Comparison of ENCODE assay signal across 22 cellular contexts in the genomic region with DNA sequence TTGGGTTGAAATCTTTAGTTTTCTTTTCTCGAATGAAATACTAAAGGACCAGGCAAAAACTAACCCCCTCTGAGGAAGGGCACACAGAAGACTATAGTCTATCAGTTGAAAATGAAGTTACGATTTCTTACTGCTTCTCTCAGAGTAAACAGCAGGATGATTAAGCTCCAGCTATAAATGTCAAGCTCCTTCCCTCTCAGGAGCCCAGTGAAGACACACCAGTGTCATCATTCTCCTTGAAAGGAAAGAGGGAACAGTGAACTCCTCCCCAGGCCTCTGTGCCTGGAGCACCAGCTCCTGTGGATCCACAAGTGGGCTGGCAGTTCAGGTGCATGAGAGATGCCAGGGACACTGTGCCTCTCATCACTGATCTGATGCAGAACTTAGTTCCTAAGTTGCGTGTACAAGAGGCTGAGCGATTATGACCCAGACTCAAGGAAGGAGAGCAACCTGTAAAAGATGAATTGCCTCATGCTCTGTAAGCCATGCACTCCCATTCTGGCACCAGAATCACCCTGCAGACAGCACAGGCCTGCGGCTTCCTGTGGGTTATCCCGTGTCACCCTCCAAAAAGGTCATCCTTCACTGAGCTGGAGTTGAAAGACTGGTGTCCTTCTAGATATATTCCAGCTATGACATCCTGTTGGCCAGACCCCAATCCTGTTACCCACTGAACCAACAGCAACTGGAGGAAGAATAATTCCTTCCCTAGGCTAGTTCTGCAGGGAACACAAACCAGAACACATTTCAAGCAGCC.
"Had no signal": no experiment of that assay in that cellular context is flagged by ENCODE, and none has a peak within 500 bp of the region (broad histone marks: within the 10 kb centered on the region; RNA-seq: fewer than 3 reads in every experiment).

No MANE protein-coding gene starts in this region.

- H2AFZ ChIP-seq: hepatocyte had no signal

- H3K27ac Mint-ChIP-seq: activated CD4-positive, alpha-beta T cell treated with anti-CD3 and anti-CD28 coated beads, Interleukin-2, amount 10 ng/mL, durations not matched to agents 24 days and 14 days; activated CD8-positive, alpha-beta T cell treated with anti-CD3 and anti-CD28 coated beads for 36 hours; activated naive CD4-positive, alpha-beta T cell treated with anti-CD3 and anti-CD28 coated beads for 36 hours; activated naive CD8-positive, alpha-beta T cell treated with anti-CD3 and anti-CD28 coated beads, Interleukin-2, amount 50 U/mL, for 24 hours; activated T-cell treated with anti-CD3 and anti-CD28 coated beads, Interleukin-2, amount 50 U/mL, for 24 hours; natural killer cell treated with Interleukin-12 subunit alpha and Interleukin-12 subunit beta and Interleukin-15 and Interleukin-18, amount 100 ng/mL, for 72 hours had no signal

- H3K27ac ChIP-seq: brain microvascular endothelial cell, coronary artery, hepatocyte had no signal

- H3K36me3 Mint-ChIP-seq: natural killer cell treated with Interleukin-12 subunit alpha and Interleukin-12 subunit beta and Interleukin-15 and Interleukin-18, amount 100 ng/mL, for 72 hours had no signal

- H3K9me3 Mint-ChIP-seq: activated CD4-positive, alpha-beta T cell treated with anti-CD3 and anti-CD28 coated beads, Interleukin-2, amount 10 ng/mL, durations not matched to agents 24 days and 14 days; activated CD8-positive, alpha-beta T cell treated with anti-CD3 and anti-CD28 coated beads for 36 hours; activated naive CD4-positive, alpha-beta T cell treated with anti-CD3 and anti-CD28 coated beads for 36 hours; activated naive CD8-positive, alpha-beta T cell treated with anti-CD3 and anti-CD28 coated beads, Interleukin-2, amount 50 U/mL, for 24 hours; activated T-cell treated with anti-CD3 and anti-CD28 coated beads, Interleukin-2, amount 50 U/mL, for 24 hours had no signal

- H3K4me3 Mint-ChIP-seq: activated CD4-positive, alpha-beta T cell treated with anti-CD3 and anti-CD28 coated beads, Interleukin-2, amount 10 ng/mL, durations not matched to agents 24 days and 14 days; activated CD8-positive, alpha-beta T cell treated with anti-CD3 and anti-CD28 coated beads for 36 hours; activated naive CD4-positive, alpha-beta T cell treated with anti-CD3 and anti-CD28 coated beads for 36 hours; activated naive CD8-positive, alpha-beta T cell treated with anti-CD3 and anti-CD28 coated beads, Interleukin-2, amount 50 U/mL, for 24 hours; activated T-cell treated with anti-CD3 and anti-CD28 coated beads, Interleukin-2, amount 50 U/mL, for 24 hours; central memory CD8-positive, alpha-beta T cell; natural killer cell treated with Interleukin-12 subunit alpha and Interleukin-12 subunit beta and Interleukin-15 and Interleukin-18, amount 100 ng/mL, for 72 hours had no signal

- H3K79me2 ChIP-seq: hepatocyte had no signal

- H3K27me3 ChIP-seq: brain microvascular endothelial cell, hepatocyte had no signal

- H3K36me3 ChIP-seq: brain microvascular endothelial cell had no signal

- H3K4me3 ChIP-seq: coronary artery, hepatocyte had no signal

- H3K4me1 Mint-ChIP-seq: activated CD4-positive, alpha-beta T cell treated with anti-CD3 and anti-CD28 coated beads, Interleukin-2, amount 10 ng/mL, durations not matched to agents 24 days and 14 days; activated naive CD8-positive, alpha-beta T cell treated with anti-CD3 and anti-CD28 coated beads, Interleukin-2, amount 50 U/mL, for 24 hours; central memory CD8-positive, alpha-beta T cell had no signal

- H3K27me3 Mint-ChIP-seq: activated CD4-positive, alpha-beta T cell treated with anti-CD3 and anti-CD28 coated beads, Interleukin-2, amount 10 ng/mL, durations not matched to agents 24 days and 14 days; activated CD8-positive, alpha-beta T cell treated with anti-CD3 and anti-CD28 coated beads for 36 hours; activated naive CD8-positive, alpha-beta T cell treated with anti-CD3 and anti-CD28 coated beads, Interleukin-2, amount 50 U/mL, for 24 hours; activated T-cell treated with anti-CD3 and anti-CD28 coated beads, Interleukin-2, amount 50 U/mL, for 24 hours; central memory CD8-positive, alpha-beta T cell; natural killer cell treated with Interleukin-12 subunit alpha and Interleukin-12 subunit beta and Interleukin-15 and Interleukin-18, amount 100 ng/mL, for 72 hours had no signal

- H3K4me2 ChIP-seq: hepatocyte had no signal

- DNase-seq: activated CD4-positive, alpha-beta T cell treated with anti-CD3 and anti-CD28 coated beads, Interleukin-2, amount 10 ng/mL, durations not matched to agents 24 days and 14 days; activated CD8-positive, alpha-beta T cell treated with anti-CD3 and anti-CD28 coated beads for 36 hours; activated naive CD4-positive, alpha-beta T cell treated with anti-CD3 and anti-CD28 coated beads for 36 hours; activated naive CD8-positive, alpha-beta T cell treated with anti-CD3 and anti-CD28 coated beads, Interleukin-2, amount 50 U/mL, for 24 hours; activated T-cell treated with anti-CD3 and anti-CD28 coated beads, Interleukin-2, amount 50 U/mL, for 24 hours; anterior cingulate cortex; brain microvascular endothelial cell; erythroblast; nucleus accumbens; posterior cingulate gyrus; retina; stimulated activated CD4-positive, alpha-beta T cell treated with anti-CD3 and anti-CD28 coated beads, Interleukin-12 subunit alpha, Interleukin-12 subunit beta, amount 100 ng/mL, for 4 hours; stimulated activated CD4-positive, alpha-beta T cell treated with anti-CD3 and anti-CD28 coated beads, Interleukin-1b, Interleukin-23, amount 100 ng/mL, for 48 hours; stimulated activated CD8-positive, alpha-beta memory T cell treated with anti-CD3 and anti-CD28 coated beads, Interleukin-4, amount 100 ng/mL, for 48 hours; stimulated activated naive CD4-positive, alpha-beta T cell; T1000 had no signal

- FAIRE-seq: endometrium, islet of Langerhans had no signal

- ATAC-seq: activated CD8-positive, alpha-beta T cell treated with anti-CD3 and anti-CD28 coated beads for 36 hours; activated naive CD8-positive, alpha-beta T cell treated with anti-CD3 and anti-CD28 coated beads, Interleukin-2, amount 50 U/mL, for 24 hours; natural killer cell treated with Interleukin-12 subunit alpha and Interleukin-12 subunit beta and Interleukin-15 and Interleukin-18, amount 100 ng/mL, for 72 hours had no signal
